8 cellular contexts compared by ENCODE assay signal in the genomic region with DNA sequence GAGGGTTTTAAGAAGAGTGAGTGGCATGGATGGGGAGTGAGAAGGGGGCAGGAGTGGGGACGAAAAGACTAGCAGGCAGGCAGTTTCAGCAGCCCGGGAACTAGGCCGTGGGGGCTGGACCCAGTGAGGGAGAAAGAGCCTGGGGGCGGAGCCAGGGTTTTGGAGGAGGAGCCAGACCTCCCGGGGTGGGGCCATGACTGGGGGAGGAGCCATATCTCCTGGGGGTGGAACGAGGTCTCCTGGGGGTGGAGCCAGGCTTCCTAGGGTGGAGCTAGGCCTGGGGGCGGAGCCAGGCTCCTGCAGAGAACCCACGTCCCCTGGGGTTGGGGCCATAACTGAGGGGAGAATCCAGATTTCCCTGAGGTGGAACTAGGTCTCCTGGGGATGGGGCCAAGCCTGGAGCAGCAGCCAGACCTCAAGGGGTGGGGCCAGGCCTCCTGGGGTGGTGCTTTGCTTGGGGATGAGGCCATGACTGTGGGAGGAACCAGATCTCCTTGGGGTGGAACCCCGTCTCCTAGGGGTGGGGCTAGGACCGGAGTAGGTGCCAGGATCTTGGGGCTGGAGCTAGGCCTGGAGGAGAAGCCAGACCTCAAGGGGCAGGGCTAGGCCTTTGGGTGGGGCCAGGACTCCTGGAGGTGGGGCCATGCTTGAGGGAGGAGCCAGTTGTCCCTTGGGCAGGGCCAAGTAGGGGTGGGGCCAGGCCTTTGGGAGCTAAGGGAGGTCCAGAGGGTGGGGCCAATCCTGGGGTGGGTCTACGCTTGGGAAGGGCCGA. TPM values are rescaled to one million over a fixed set of nuclear protein-coding genes. Genes with fewer than 3 reads are reported as not detected.
DNase-seq lines count a peak whose midpoint lies in the region; ATAC-seq, FAIRE-seq and TF ChIP-seq lines count a peak whose summit lies in the region.

No MANE protein-coding gene starts in this region.

- H3K23ac ChIP-seq in mesendoderm (ENCODE audit: low read length), result no peak overlapping the region

- no peak overlapping the region for H3K56ac ChIP-seq in mesendoderm (ENCODE audit: low read length)

- no peaks in the 10 kb centered on the region for H3K4me1 ChIP-seq in Caco-2
- no peaks in the 10 kb centered on the region for H3K4me1 ChIP-seq in mesendoderm (ENCODE audit: control insufficient read depth, low read depth, low read length)

- WGBS in mesendoderm (ENCODE audit: extremely low coverage, insufficient coverage, low lambda C conversion rate), result no CpG with 5 or more reads among the region's 12 CpGs

- H3K4me1 Mint-ChIP-seq in Caco-2 (ENCODE audit: low read depth, unreplicated experiment), result no peaks in the 10 kb centered on the region
- H3K4me1 Mint-ChIP-seq in activated T-cell treated with anti-CD3 and anti-CD28 coated beads, Interleukin-2, amount 50 U/mL, for 24 hours (ENCODE audit: low read depth), result no peaks in the 10 kb centered on the region

- H3K4me3 Mint-ChIP-seq in Caco-2 (ENCODE audit: unreplicated experiment), result no peak overlapping the region
- no peak overlapping the region for H3K4me3 Mint-ChIP-seq in activated T-cell treated with anti-CD3 and anti-CD28 coated beads, Interleukin-2, amount 50 U/mL, for 24 hours

- ATAC-seq in GM21529 (IDR thresholded peaks at IDR 0.05; ENCODE audit: unreplicated experiment), result no peak

- CTCF ChIA-PET in Caco-2 (lab: Charles Lee), result interaction anchor here (1.0 kb wide), 1 partner anchor 8 kb away, joined by 3 read pairs; no protein-coding TSS in a partner anchor

- H2BK5ac ChIP-seq in mesendoderm (ENCODE audit: low read length), result no peak overlapping the region

- H3K4me3 ChIP-seq in Caco-2 (ENCODE audit: low read depth, low read length) (no peak overlapping the region), mesendoderm (ENCODE audit: low read length) (no peak overlapping the region)

- intact Hi-C loops in Caco-2 (cut with micrococcal nuclease; ENCODE audit: unreplicated experiment), result no loop called here

- H3K36me3 ChIP-seq in Caco-2 (ENCODE audit: control insufficient read depth, insufficient read depth, low read length), result no peaks in the 10 kb centered on the region
- no peaks in the 10 kb centered on the region for H3K36me3 ChIP-seq in mesendoderm (ENCODE audit: control insufficient read depth, insufficient read depth, low read length)

- POLR2A ChIA-PET in Caco-2 (lab: Charles Lee), result interaction anchor here (0.6 kb wide), 1 partner anchor 954 kb away, joined by 5 read pairs; no protein-coding TSS in a partner anchor

- no peaks in the 10 kb centered on the region for H3K79me2 ChIP-seq in mesendoderm (ENCODE audit: control insufficient read depth, insufficient read depth, low read length)

- H3K18ac ChIP-seq in mesendoderm (ENCODE audit: low read length), result no peak overlapping the region

- H4K5ac ChIP-seq in mesendoderm (ENCODE audit: low read length), result no peak overlapping the region

- no peak overlapping the region for H4K8ac ChIP-seq in mesendoderm (ENCODE audit: low read depth, low read length)

- H2BK120ac ChIP-seq in mesendoderm (ENCODE audit: low read depth, low read length), result no peak overlapping the region

- no peak overlapping the region for H3K27ac ChIP-seq in mesendoderm (ENCODE audit: low read depth, low read length)

- H3K27ac Mint-ChIP-seq in Caco-2 (ENCODE audit: unreplicated experiment), result no peak overlapping the region
- H3K27ac Mint-ChIP-seq in activated T-cell treated with anti-CD3 and anti-CD28 coated beads, Interleukin-2, amount 50 U/mL, for 24 hours, result no peak overlapping the region

- H3K9ac ChIP-seq in mesendoderm (ENCODE audit: low read length), result no peak overlapping the region

- peaks cover 24% of the 10 kb centered on the region for H3K9me3 Mint-ChIP-seq in Caco-2 (ENCODE audit: unreplicated experiment)
- peaks cover 9% of the 10 kb centered on the region for H3K9me3 Mint-ChIP-seq in activated T-cell treated with anti-CD3 and anti-CD28 coated beads, Interleukin-2, amount 50 U/mL, for 24 hours

- no peaks in the 10 kb centered on the region for H3K27me3 Mint-ChIP-seq in Caco-2 (ENCODE audit: insufficient read depth, unreplicated experiment)
- H3K27me3 Mint-ChIP-seq in activated T-cell treated with anti-CD3 and anti-CD28 coated beads, Interleukin-2, amount 50 U/mL, for 24 hours, result peaks cover 9% of the 10 kb centered on the region

- no peak overlapping the region for H3K4ac ChIP-seq in mesendoderm (ENCODE audit: low read depth, low read length)

- no peak for FAIRE-seq in D721Med (lab: Jason Lieb, UNC)

- TF ChIP-seq CTCF in Caco-2 (IDR thresholded peaks at IDR 0.05; ENCODE audit: insufficient read depth in 1 of 2, low read depth in 1 of 2, low read length in 1 of 2, severe bottlenecking in 1 of 2, unreplicated experiment in 1 of 2), result no peak
- TF ChIP-seq CTCF in D721Med (IDR thresholded peaks at IDR 0.05; ENCODE audit: insufficient read depth, missing control alignments), result no peak

- no peak overlapping the region for H3K4me2 ChIP-seq in mesendoderm (ENCODE audit: low read length)

- BruUV-seq in Caco-2 (replicated peaks; lab: Mats Ljungman, UMichigan), result no TSS peak

- no peaks in the 10 kb centered on the region for H3K79me1 ChIP-seq in mesendoderm (ENCODE audit: low read length)

- H3K27me3 ChIP-seq in Caco-2 (replicated peaks; ENCODE audit: control insufficient read depth, insufficient read depth, low read length) (no peaks in the 10 kb centered on the region), mesendoderm (ENCODE audit: insufficient read depth, low read length, poor library complexity) (no peaks in the 10 kb centered on the region)

- peaks cover 6% of the 10 kb centered on the region for H3K36me3 Mint-ChIP-seq in Caco-2 (ENCODE audit: insufficient read depth, unreplicated experiment)
- no peaks in the 10 kb centered on the region for H3K36me3 Mint-ChIP-seq in activated T-cell treated with anti-CD3 and anti-CD28 coated beads, Interleukin-2, amount 50 U/mL, for 24 hours (ENCODE audit: low read depth)

- no peak overlapping the region for H2AK5ac ChIP-seq in mesendoderm (ENCODE audit: low read length)

- DNase-seq in Caco-2 (peak; percentile 36 to 70), HT1080 (ENCODE audit: low read depth) (peak; percentile 27), mesendoderm (peak; percentile 83), putamen (ENCODE audit: low spot score) (no peak), D721Med (ENCODE audit: insufficient read length, low spot score) (no peak), NCI-H187 (lab: John Stamatoyannopoulos, UW) (no peak)
- peak; percentile 48 for DNase-seq in activated T-cell treated with anti-CD3 and anti-CD28 coated beads, Interleukin-2, amount 50 U/mL, for 24 hours

- H2BK15ac ChIP-seq in mesendoderm (replicated peaks; ENCODE audit: low read depth), result no peak overlapping the region

- H3K9me3 ChIP-seq in Caco-2, result no peaks in the 10 kb centered on the region

RNA-seq across cellular contexts. Expression of gene JPH3, which starts 41.7 kb away (rescaled TPM):
- total RNA-seq in Caco-2 (2022), result 3.5 and 4.8 TPM in 2 replicates
- not detected in 2 replicates for total RNA-seq in HT1080 (2014; rRNA removed; shearing (Covaris generic))
- 0.01 TPM in 1 of 2 replicates, not detected in the other for polyA plus RNA-seq in HT1080 (2015; cell fraction: cytosol; rRNA removed)
- polyA plus RNA-seq in HT1080 (2015; cell fraction: nucleus; rRNA removed), result 0.05 TPM in 1 of 2 replicates, not detected in the other
- polyA plus RNA-seq in mesendoderm (2013, experiment 1 of 2), result 9.3 TPM
- polyA plus RNA-seq in mesendoderm (2013, experiment 2 of 2), result 10.2 TPM

Comparison
In these comparisons a context has a peak if more than half of its experiments do, and no peak if none do; other contexts are left out.
1. DNase-seq: peak in Caco-2 (2 of 2), HT1080 (single experiment), activated T-cell treated with anti-CD3 and anti-CD28 coated beads, Interleukin-2, amount 50 U/mL, for 24 hours (single experiment) and mesendoderm (single experiment); none in putamen (single experiment), D721Med (single experiment) and NCI-H187 (0 of 2).